Comparison of ENCODE assay signal across 13 cellular contexts in the genomic region with DNA sequence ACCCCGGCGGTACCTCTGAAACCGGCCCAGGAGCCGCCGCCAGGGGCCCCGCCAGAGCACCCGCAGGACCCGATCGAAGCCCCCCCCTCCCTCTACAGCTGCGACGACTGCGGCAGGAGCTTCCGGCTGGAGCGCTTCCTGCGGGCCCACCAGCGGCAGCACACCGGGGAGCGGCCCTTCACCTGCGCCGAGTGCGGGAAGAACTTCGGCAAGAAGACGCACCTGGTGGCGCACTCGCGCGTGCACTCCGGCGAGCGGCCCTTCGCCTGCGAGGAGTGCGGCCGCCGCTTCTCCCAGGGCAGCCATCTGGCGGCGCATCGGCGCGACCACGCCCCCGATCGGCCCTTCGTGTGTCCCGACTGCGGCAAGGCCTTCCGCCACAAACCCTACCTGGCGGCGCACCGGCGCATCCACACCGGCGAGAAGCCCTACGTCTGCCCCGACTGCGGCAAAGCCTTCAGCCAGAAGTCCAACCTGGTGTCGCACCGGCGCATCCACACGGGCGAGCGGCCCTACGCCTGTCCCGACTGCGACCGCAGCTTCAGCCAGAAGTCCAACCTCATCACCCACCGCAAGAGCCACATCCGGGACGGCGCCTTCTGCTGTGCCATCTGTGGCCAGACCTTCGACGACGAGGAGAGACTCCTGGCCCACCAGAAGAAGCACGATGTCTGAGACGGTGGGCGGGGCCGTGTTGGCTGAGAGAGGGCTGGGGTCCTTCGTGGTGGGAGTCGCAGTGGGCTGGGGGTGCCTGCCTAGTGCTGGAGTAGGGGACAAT. TPM values are rescaled to one million over a fixed set of nuclear protein-coding genes. Genes with fewer than 3 reads are reported as not detected.
DNase-seq lines count a peak whose midpoint lies in the region; ATAC-seq and TF ChIP-seq lines count a peak whose summit lies in the region.
"Had no signal": no experiment of that assay in that cellular context is flagged by ENCODE, and none has a peak within 500 bp of the region (broad histone marks: within the 10 kb centered on the region; RNA-seq: fewer than 3 reads in every experiment).

No MANE protein-coding gene starts in this region.

- H3K4me3 ChIP-seq in CD8-positive, alpha-beta T cell (ENCODE audit: low read depth, low read length) = no peak overlapping the region
- H3K4me3 ChIP-seq in IMR-90 (ENCODE audit: insufficient read depth, low read depth, low read length) (no peak overlapping the region), esophagus squamous epithelium (peak overlapping the region in 2 of 4 donors; percentile 9 to 35), rectal smooth muscle tissue (ENCODE audit: low read length) (peak overlapping the region; percentile 46)

- no peak overlapping the region for H3K4me2 ChIP-seq in IMR-90 (ENCODE audit: low read depth, low read length)

- H3K56ac ChIP-seq in IMR-90 (ENCODE audit: extremely low read depth, insufficient read depth, low read length) = no peak overlapping the region

- dilution Hi-C loops in IMR-90 (cut with HindIII; ENCODE audit: low sequenced_read_pairs, unreplicated experiment) = no loop called here

- H3K4ac ChIP-seq in IMR-90 (ENCODE audit: low read depth, low read length) = no peak overlapping the region

- no peaks in the 10 kb centered on the region for H3K9me3 Mint-ChIP-seq in CD8-positive, alpha-beta T cell

- 89% methylated on average over 34 of the region's 79 CpGs; no CpG with 5 or more reads in 1 of the 2 experiments for WGBS in IMR-90 (ENCODE audit: extremely low coverage in 2 of 2, insufficient read length in 1 of 2), 2 experiments
- 87 to 90% methylated on average over 14 to 33 of the region's 79 CpGs for WGBS in esophagus squamous epithelium, 2 donors

- H4K91ac ChIP-seq in IMR-90 (ENCODE audit: insufficient read depth, low read depth, low read length) = no peak overlapping the region

- H2BK15ac ChIP-seq in IMR-90 (ENCODE audit: low read depth, low read length) = no peak overlapping the region

- BruUV-seq in IMR-90 (replicated peaks; lab: Mats Ljungman, UMichigan) = no TSS peak

- no peak overlapping the region for H2BK120ac ChIP-seq in IMR-90 (ENCODE audit: low read depth, low read length)

- H4K20me1 ChIP-seq in IMR-90 (ENCODE audit: insufficient read depth, low read length) = peaks cover 9% of the 10 kb centered on the region

- in situ Hi-C loops in IMR-90 (cut with MboI; ENCODE audit: low sequenced_read_pairs) = no loop called here

- H3K9me3 ChIP-seq in CD8-positive, alpha-beta T cell (ENCODE audit: low read length) = no peaks in the 10 kb centered on the region
- H3K9me3 ChIP-seq in IMR-90 (ENCODE audit: control insufficient read depth, insufficient read depth, low read length) (no peaks in the 10 kb centered on the region), esophagus squamous epithelium (no peaks in the 10 kb centered on the region)

- H2AFZ ChIP-seq in IMR-90 (replicated peaks; ENCODE audit: low read length, poor library complexity) = no peak overlapping the region

- no peak overlapping the region for H2AK5ac ChIP-seq in IMR-90 (ENCODE audit: low read depth, low read length)

- H3K27ac ChIP-seq in CD8-positive, alpha-beta T cell (ENCODE audit: low read depth, low read length) = no peak overlapping the region
- H3K27ac ChIP-seq in IMR-90 (ENCODE audit: insufficient read depth, low read length) (no peak overlapping the region), esophagus squamous epithelium (peak overlapping the region; percentile 62 to 74 (median 70)), rectal smooth muscle tissue (ENCODE audit: low read depth, low read length) (peak overlapping the region; percentile 37)

- POLR2A ChIA-PET in CD8-positive, alpha-beta T cell (lab: Charles Lee) = interaction anchor here (0.6 to 1.8 kb wide), 2 partner anchors 15 to 19 kb away, joined by 4 to 7 read pairs; no protein-coding TSS in a partner anchor
- POLR2A ChIA-PET in IMR-90 (lab: Charles Lee; ENCODE audit: unreplicated experiment) = interaction anchor here (0.7 kb wide), 1 partner anchor 37 kb away, joined by 6 read pairs; no protein-coding TSS in a partner anchor

- no peak overlapping the region for H3K18ac ChIP-seq in IMR-90 (ENCODE audit: low read depth, low read length)

- H4K8ac ChIP-seq in IMR-90 (ENCODE audit: low read depth in 2 of 2, low read length in 2 of 2) = no peak overlapping the region

- TF ChIP-seq POLR2A in IMR-90 (IDR thresholded peaks at IDR 0.05; ENCODE audit: low read depth, low read length) = no peak
- TF ChIP-seq POLR2A in esophagus squamous epithelium (IDR thresholded peaks at IDR 0.05) = no peak

- H3K27me3 ChIP-seq in CD8-positive, alpha-beta T cell (ENCODE audit: insufficient read depth, low read length) = no peaks in the 10 kb centered on the region
- H3K27me3 ChIP-seq in IMR-90 (ENCODE audit: control insufficient read depth, insufficient read depth, low read length) (no peaks in the 10 kb centered on the region), esophagus squamous epithelium (no peaks in the 10 kb centered on the region), rectal smooth muscle tissue (ENCODE audit: control insufficient read depth, insufficient read depth, low read length) (no peaks in the 10 kb centered on the region)

- TF ChIP-seq RAD21 in IMR-90 (IDR thresholded peaks at IDR 0.05; ENCODE audit: low read length) = no peak

- peaks cover 2% of the 10 kb centered on the region; the same call in 1 of the 2 replicates for H3K9me1 ChIP-seq in IMR-90 (ENCODE audit: insufficient read depth, low read length)

- H3K4me1 ChIP-seq in CD8-positive, alpha-beta T cell (ENCODE audit: insufficient read depth, low read length) = peaks cover 40% of the 10 kb centered on the region
- H3K4me1 ChIP-seq in IMR-90 (ENCODE audit: control insufficient read depth, insufficient read depth, low read length) (peaks cover 18% of the 10 kb centered on the region), esophagus squamous epithelium (peaks cover 40 to 80% (median 42%) of the 10 kb centered on the region in 3 donors), rectal smooth muscle tissue (ENCODE audit: control insufficient read depth, insufficient read depth, low read length) (peaks cover 16% of the 10 kb centered on the region)

- peak overlapping the region; percentile 69 for H3K27ac Mint-ChIP-seq in CD8-positive, alpha-beta T cell

- TF ChIP-seq CTCF in CD8-positive, alpha-beta T cell (IDR thresholded peaks at IDR 0.05) = no peak
- TF ChIP-seq CTCF in IMR-90 (conservative IDR thresholded peaks at IDR 0.05; ENCODE audit: low read depth, low read length) (no peak), esophagus squamous epithelium (IDR thresholded peaks at IDR 0.05) (no peak)

- peak overlapping the region; percentile 66 for H2AK9ac ChIP-seq in IMR-90 (replicated peaks; ENCODE audit: low read depth, low read length, poor library complexity)

- H3K4me1 Mint-ChIP-seq in CD8-positive, alpha-beta T cell (ENCODE audit: low read depth) = peaks cover 63% of the 10 kb centered on the region

- no peak overlapping the region for H2BK20ac ChIP-seq in IMR-90 (ENCODE audit: low read depth, low read length)

- no peak overlapping the region for H4K5ac ChIP-seq in IMR-90 (ENCODE audit: low read depth, low read length)

- H3K27me3 Mint-ChIP-seq in CD8-positive, alpha-beta T cell (ENCODE audit: low read depth) = no peaks in the 10 kb centered on the region

- H3K36me3 ChIP-seq in CD8-positive, alpha-beta T cell (ENCODE audit: insufficient read depth, low read length) = peaks cover 6% of the 10 kb centered on the region
- H3K36me3 ChIP-seq in IMR-90 (ENCODE audit: control insufficient read depth, insufficient read depth, low read length) (peaks cover 38% of the 10 kb centered on the region), esophagus squamous epithelium (peaks cover 14 to 43% (median 18%) of the 10 kb centered on the region in 3 donors), rectal smooth muscle tissue (ENCODE audit: control insufficient read depth, insufficient read depth, low read length) (peaks cover 10% of the 10 kb centered on the region)

- intact Hi-C loops in CD8-positive, alpha-beta T cell (cut with DNase I, micrococcal nuclease) = no loop called here
- intact Hi-C loops in IMR-90 (cut with micrococcal nuclease) (no loop called here), esophagus squamous epithelium (cut with DNase I) (no loop called here)

- H3K9ac ChIP-seq in IMR-90 (ENCODE audit: low read depth, low read length) = no peak overlapping the region
- H3K9ac ChIP-seq in rectal smooth muscle tissue (ENCODE audit: low read length) = peak overlapping the region; percentile 56

- H3K14ac ChIP-seq in IMR-90 (replicated peaks; ENCODE audit: low read depth, low read length) = no peak overlapping the region

- CTCF ChIA-PET in CD8-positive, alpha-beta T cell (lab: Charles Lee) = interaction anchor here (0.7 to 4.6 kb wide), 2 partner anchors 16 to 33 kb away, joined by 3 to 31 read pairs; a partner anchor contains a TSS
- CTCF ChIA-PET in IMR-90 (lab: Yijun Ruan, JAX) = interaction anchor here (1.2 kb wide), 1 partner anchor 14 kb away, joined by 3 read pairs; no protein-coding TSS in a partner anchor

- peaks cover 21 to 48% of the 10 kb centered on the region in 2 experiments; a peak in 3 of 4 replicates for H3K79me1 ChIP-seq in IMR-90 (ENCODE audit: low read depth in 1 of 2, low read length in 2 of 2)

- no peak for DNase-seq in CD8-positive, alpha-beta T cell
- DNase-seq in IMR-90 = no peak
- no peak for DNase-seq in esophagus squamous epithelium (lab: John Stamatoyannopoulos, UW)
- no peak for DNase-seq in T-helper 1 cell
- DNase-seq in NK-92 treated with Interleukin-12 subunit alpha and Interleukin-12 subunit beta, amount 100 ng/mL, for 24 hours (lab: John Stamatoyannopoulos, UW) = no peak
- no peak for DNase-seq in iPS-NIHi11 (ENCODE audit: low spot score)
- DNase-seq: amygdala; NCI-H1105; NCI-H2227 treated with DMSO at 0.1 percent for 48 hours; OCI-M1; stimulated activated CD4-positive, alpha-beta T cell treated with anti-CD3 and anti-CD28 coated beads, Interleukin-1b, Interleukin-23, amount 100 ng/mL, for 48 hours had no signal

- H3K23ac ChIP-seq in IMR-90 (ENCODE audit: low read depth, low read length) = no peak overlapping the region

- ATAC-seq in CD8-positive, alpha-beta T cell = no peak
- ATAC-seq in IMR-90 (ENCODE audit: low read depth) = no peak
- no peak for ATAC-seq in GM18520 (IDR thresholded peaks at IDR 0.05; ENCODE audit: unreplicated experiment)

- H3K4me3 Mint-ChIP-seq in CD8-positive, alpha-beta T cell = no peak overlapping the region

- no peak overlapping the region for H2BK5ac ChIP-seq in IMR-90 (ENCODE audit: low read depth, low read length, poor library complexity, severe bottlenecking)

- H3K36me3 Mint-ChIP-seq in CD8-positive, alpha-beta T cell = peaks cover 43% of the 10 kb centered on the region

RNA-seq across cellular contexts. Expression of gene REPIN1, which starts 3.8 kb away (rescaled TPM):
- total RNA-seq in CD8-positive, alpha-beta T cell = 10 to 100 TPM; 54.0 to 54.1 TPM
- 19.4 and 20.6 TPM in 2 replicates for total RNA-seq in IMR-90 (2012; rRNA removed)
- polyA plus RNA-seq in IMR-90 (2012; rRNA removed) = 50.6 and 59.7 TPM in 2 replicates
- 56.1 and 62.3 TPM in 2 replicates for polyA plus RNA-seq in IMR-90 (2012; cell fraction: cytosol; rRNA removed)
- polyA plus RNA-seq in IMR-90 (2012; cell fraction: nucleus; rRNA removed; ENCODE audit: low replicate concordance) = 76.7 and 123 TPM in 2 replicates
- total RNA-seq in esophagus squamous epithelium = 10 to 100 TPM; 42.8 to 75.7 (median 63.2) TPM

RNA-seq across cellular contexts. Expression of gene ZNF775, which starts 6.7 kb away (rescaled TPM):
- under 1 TPM; 0.33 to 0.58 TPM for total RNA-seq in CD8-positive, alpha-beta T cell
- total RNA-seq in IMR-90 (2012; rRNA removed) = 1.4 TPM in 2 replicates
- 2.6 and 4.0 TPM in 2 replicates for polyA plus RNA-seq in IMR-90 (2012; rRNA removed)
- 2.1 and 5.8 TPM in 2 replicates for polyA plus RNA-seq in IMR-90 (2012; cell fraction: cytosol; rRNA removed)
- 2.2 and 7.1 TPM in 2 replicates for polyA plus RNA-seq in IMR-90 (2012; cell fraction: nucleus; rRNA removed; ENCODE audit: low replicate concordance)
- 1 to 10 TPM; 1.2 to 2.3 (median 1.8) TPM for total RNA-seq in esophagus squamous epithelium

RNA-seq across cellular contexts. Expression of gene RARRES2, which starts 31.0 kb away (rescaled TPM):
- total RNA-seq in CD8-positive, alpha-beta T cell = not detected
- total RNA-seq in IMR-90 (2012; rRNA removed) = not detected in 2 replicates
- 1.4 and 1.6 TPM in 2 replicates for polyA plus RNA-seq in IMR-90 (2012; rRNA removed)
- polyA plus RNA-seq in IMR-90 (2012; cell fraction: cytosol; rRNA removed) = 1.7 and 2.1 TPM in 2 replicates
- 1.0 and 2.4 TPM in 2 replicates for polyA plus RNA-seq in IMR-90 (2012; cell fraction: nucleus; rRNA removed; ENCODE audit: low replicate concordance)
- total RNA-seq in esophagus squamous epithelium = 100 to 1,000 TPM in 1 of 4 donors, 10 to 100 TPM in 1, 1 to 10 TPM in 2; 1.1 to 111 (median 14.9) TPM

RNA-seq across cellular contexts. Expression of gene ACTR3C, which starts 49.1 kb away (rescaled TPM):
- total RNA-seq in CD8-positive, alpha-beta T cell = 1 to 10 TPM; 4.0 to 4.5 TPM
- not detected in 2 replicates for total RNA-seq in IMR-90 (2012; rRNA removed)
- polyA plus RNA-seq in IMR-90 (2012; rRNA removed) = not detected in 2 replicates
- not detected in 2 replicates for polyA plus RNA-seq in IMR-90 (2012; cell fraction: cytosol; rRNA removed)
- 0.02 TPM in 1 of 2 replicates, not detected in the other for polyA plus RNA-seq in IMR-90 (2012; cell fraction: nucleus; rRNA removed; ENCODE audit: low replicate concordance)
- 10 to 100 TPM in 3 of 4 donors, 1 to 10 TPM in 1; 8.3 to 25.6 (median 17.4) TPM for total RNA-seq in esophagus squamous epithelium

RNA-seq across cellular contexts. Expression of gene LRRC61, which starts 49.3 kb away (rescaled TPM):
- 10 to 100 TPM in 1 of 2 experiments, 1 to 10 TPM in 1; 8.4 to 10.8 TPM for total RNA-seq in CD8-positive, alpha-beta T cell
- total RNA-seq in IMR-90 (2012; rRNA removed) (not detected in 2 replicates), esophagus squamous epithelium (10 to 100 TPM; 12.1 to 24.5 (median 14.5) TPM)
- 0.06 and 0.07 TPM in 2 replicates for polyA plus RNA-seq in IMR-90 (2012; rRNA removed)
- polyA plus RNA-seq in IMR-90 (2012; cell fraction: cytosol; rRNA removed) = 0.07 TPM in 1 of 2 replicates, not detected in the other
- polyA plus RNA-seq in IMR-90 (2012; cell fraction: nucleus; rRNA removed; ENCODE audit: low replicate concordance) = not detected in 2 replicates

Comparison
In these comparisons a context has a peak if more than half of its experiments do, and no peak if none do; other contexts are left out.
1. H3K27ac ChIP-seq: peak in esophagus squamous epithelium (4 of 4) and rectal smooth muscle tissue (single experiment); none in CD8-positive, alpha-beta T cell (single experiment) and IMR-90 (single experiment).